Comparison of ENCODE assay signal across 8 cellular contexts in the genomic region with DNA sequence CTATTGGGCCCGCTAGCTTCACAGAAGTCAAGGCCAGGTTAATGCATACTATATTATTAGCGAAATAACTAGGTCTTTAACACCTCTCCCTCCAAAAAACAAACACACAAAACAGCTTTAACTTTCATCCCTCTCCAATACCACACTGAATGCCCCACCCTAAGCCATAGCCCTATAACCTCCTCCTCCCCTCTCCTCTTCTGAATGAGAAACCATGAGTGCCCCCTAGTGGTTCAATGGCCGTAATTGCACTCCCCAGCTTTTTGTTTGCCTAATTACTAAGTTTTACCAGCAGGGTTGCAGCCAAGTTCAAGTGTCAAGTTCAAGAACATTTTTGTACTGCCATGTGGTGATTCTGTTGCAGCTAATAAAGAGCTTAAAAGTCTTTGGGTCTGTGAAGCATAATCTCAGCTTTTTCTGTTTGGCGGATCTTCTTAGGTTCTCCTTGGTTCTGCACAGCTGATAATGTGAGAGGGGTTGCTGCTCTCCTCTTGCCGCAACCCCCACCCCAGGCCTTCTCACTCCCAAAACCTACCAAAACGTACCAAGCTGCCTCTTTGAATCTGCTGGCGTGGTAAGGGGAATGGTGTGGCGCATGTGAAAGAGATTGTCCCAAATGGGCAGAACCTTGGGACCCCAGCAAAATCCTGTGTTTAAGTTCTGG. TPM values are rescaled to one million over a fixed set of nuclear protein-coding genes. Genes with fewer than 3 reads are reported as not detected.
DNase-seq lines count a peak whose midpoint lies in the region; ATAC-seq lines count a peak whose summit lies in the region.

No MANE protein-coding gene starts in this region.

- no peak overlapping the region for H3K27ac Mint-ChIP-seq in activated naive CD8-positive, alpha-beta T cell treated with anti-CD3 and anti-CD28 coated beads, Interleukin-2, amount 50 U/mL, for 24 hours

- intact Hi-C loops in left cardiac atrium (cut with DNase I) = loop anchor here (5.0 kb wide), 3 partner anchors 255 to 500 kb away; no protein-coding TSS in a partner anchor

- H3K27me3 Mint-ChIP-seq in activated naive CD8-positive, alpha-beta T cell treated with anti-CD3 and anti-CD28 coated beads, Interleukin-2, amount 50 U/mL, for 24 hours = no peaks in the 10 kb centered on the region

- H3K36me3 Mint-ChIP-seq in activated naive CD8-positive, alpha-beta T cell treated with anti-CD3 and anti-CD28 coated beads, Interleukin-2, amount 50 U/mL, for 24 hours (ENCODE audit: low read depth) = no peaks in the 10 kb centered on the region

- ATAC-seq in HG02571 (IDR thresholded peaks at IDR 0.05; ENCODE audit: unreplicated experiment) = peak; percentile 78
- ATAC-seq in activated naive CD8-positive, alpha-beta T cell treated with anti-CD3 and anti-CD28 coated beads, Interleukin-2, amount 50 U/mL, for 24 hours = peak; percentile 75
- ATAC-seq in left cardiac atrium = peak; percentile 82 to 88

- peak; percentile 78 for DNase-seq in G401 (ENCODE audit: low spot score)
- DNase-seq in NCI-H1417 treated with DMSO at 0.1 percent for 48 hours (lab: John Stamatoyannopoulos, UW) = peak; percentile 79
- DNase-seq in SW480 (ENCODE audit: low spot score) = peak; percentile 91
- DNase-seq in activated naive CD8-positive, alpha-beta T cell treated with anti-CD3 and anti-CD28 coated beads, Interleukin-2, amount 50 U/mL, for 24 hours = peak; percentile 63
- peak; percentile 39 for DNase-seq in left cardiac atrium
- peak; percentile 84 for DNase-seq in retina
- no peak for DNase-seq in NK-92 (lab: John Stamatoyannopoulos, UW; ENCODE audit: unreplicated experiment)

- H3K4me3 Mint-ChIP-seq in activated naive CD8-positive, alpha-beta T cell treated with anti-CD3 and anti-CD28 coated beads, Interleukin-2, amount 50 U/mL, for 24 hours = no peak overlapping the region

- in situ Hi-C loops in G401 (cut with HindIII; ENCODE audit: low sequenced_read_pairs) = no loop called here

- H3K9me3 Mint-ChIP-seq in activated naive CD8-positive, alpha-beta T cell treated with anti-CD3 and anti-CD28 coated beads, Interleukin-2, amount 50 U/mL, for 24 hours = no peaks in the 10 kb centered on the region

- peaks cover 2% of the 10 kb centered on the region for H3K4me1 Mint-ChIP-seq in activated naive CD8-positive, alpha-beta T cell treated with anti-CD3 and anti-CD28 coated beads, Interleukin-2, amount 50 U/mL, for 24 hours

RNA-seq across cellular contexts. Expression of a gene that starts 57.9 kb away (rescaled TPM):
- 278 and 380 TPM in 2 replicates for total RNA-seq in G401 (2014; rRNA removed; shearing (Covaris generic))
- total RNA-seq in left cardiac atrium = 10 to 100 TPM; 19.4 to 43.2 TPM
